In the genomic region with DNA sequence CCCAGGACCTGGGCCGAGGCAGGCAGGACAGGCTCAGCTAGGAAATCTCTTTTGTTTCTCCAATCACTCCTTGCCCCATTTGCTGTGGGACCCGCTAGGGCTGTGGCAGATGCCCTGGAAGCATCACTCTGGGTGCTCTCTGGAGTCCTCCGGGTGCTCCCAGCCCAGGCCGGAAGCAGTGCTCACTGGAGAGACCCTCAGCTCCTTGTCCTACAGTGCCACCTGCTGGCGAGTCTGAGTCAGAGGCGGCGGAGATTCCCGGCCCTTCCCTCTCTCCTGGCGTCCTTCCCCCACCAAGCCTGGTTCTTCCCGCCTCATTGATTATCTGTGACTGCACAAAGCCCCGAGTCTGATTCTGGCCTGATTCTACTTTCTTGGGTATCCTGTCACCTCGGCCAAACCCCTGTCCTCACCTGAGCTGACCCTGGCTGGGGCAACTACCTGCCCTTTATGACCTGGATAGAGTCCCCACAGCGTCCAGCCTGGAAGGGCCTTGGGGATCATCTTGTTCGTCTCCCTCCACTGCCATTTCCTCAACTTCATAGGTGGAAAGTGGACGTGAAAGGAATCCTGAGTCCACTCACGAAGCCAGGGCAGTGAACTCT, we compare ENCODE assay signal across 8 cellular contexts. TPM values are rescaled to one million over a fixed set of nuclear protein-coding genes. Genes with fewer than 3 reads are reported as not detected.
DNase-seq lines count a peak whose midpoint lies in the region; ATAC-seq and TF ChIP-seq lines count a peak whose summit lies in the region.

No MANE protein-coding gene starts in this region.

- H3K4me3 ChIP-seq in AG10803 (ENCODE audit: low read length), result no peak overlapping the region
- H3K4me3 ChIP-seq in epithelial cell of esophagus (ENCODE audit: low read length), result no peak overlapping the region
- no peak overlapping the region for H3K4me3 ChIP-seq in tibial artery

- TF ChIP-seq CTCF in AG10803 (conservative IDR thresholded peaks at IDR 0.05; ENCODE audit: low read length), result peak; percentile 77
- peak; percentile 74 for TF ChIP-seq CTCF in GM13977 (IDR thresholded peaks at IDR 0.05; ENCODE audit: extremely low read depth, insufficient read depth, missing control alignments)
- TF ChIP-seq CTCF in epithelial cell of esophagus (IDR thresholded peaks at IDR 0.05; ENCODE audit: insufficient read depth, low read depth, low read length, missing control alignments), result peak; percentile 77
- TF ChIP-seq CTCF in natural killer cell (IDR thresholded peaks at IDR 0.05), result peak; percentile 70
- peak; percentile 25 to 38 for TF ChIP-seq CTCF in tibial artery (IDR thresholded peaks at IDR 0.05)

- no peak overlapping the region for H3K27ac ChIP-seq in tibial artery

- H3K36me3 ChIP-seq in tibial artery, result no peaks in the 10 kb centered on the region

- peaks cover 0 to 5% of the 10 kb centered on the region in 2 donors for H3K4me1 Mint-ChIP-seq in natural killer cell

- H3K4me1 ChIP-seq in tibial artery, result peaks cover 0 to under 1% (median 0%) of the 10 kb centered on the region in 4 donors

- intact Hi-C loops in natural killer cell (cut with micrococcal nuclease) (loop anchor here (1.0 kb wide), 2 partner anchors 40 to 164 kb away; no protein-coding TSS in a partner anchor), tibial artery (cut with DNase I; ENCODE audit: low total_unique reads) (no loop called here)

- ATAC-seq in natural killer cell (peak; percentile 62 to 93 (median 85)), GM21526 (IDR thresholded peaks at IDR 0.05; ENCODE audit: low FRiP score, unreplicated experiment) (no peak)

- DNase-seq in AG10803 (ENCODE audit: low read depth), result peak; percentile 64
- DNase-seq in GM13977 (ENCODE audit: low spot score), result peak; percentile 80
- DNase-seq in NCI-H2196 treated with DMSO at 0.1 percent for 48 hours (lab: John Stamatoyannopoulos, UW; ENCODE audit: unreplicated experiment), result peak; percentile 76
- DNase-seq in activated CD4-positive, alpha-beta T cell treated with anti-CD3 and anti-CD28 coated beads for 48 hours, result peak; percentile 67
- peak; percentile 74 for DNase-seq in epithelial cell of esophagus (ENCODE audit: low read depth)
- peak; percentile 49 for DNase-seq in natural killer cell
- DNase-seq in tibial artery, result peak in 1 of 2 donors; percentile 33

- H3K27ac Mint-ChIP-seq in natural killer cell, result no peak overlapping the region

- no peak overlapping the region for H3K4me3 Mint-ChIP-seq in natural killer cell

- H3K27me3 Mint-ChIP-seq in natural killer cell (ENCODE audit: low read depth in 2 of 2), result peaks cover 51 to 72% of the 10 kb centered on the region in 2 donors

- H3K36me3 Mint-ChIP-seq in natural killer cell, result no peaks in the 10 kb centered on the region

- H3K9me3 ChIP-seq in tibial artery, result no peaks in the 10 kb centered on the region

- no peaks in the 10 kb centered on the region for H3K9me3 Mint-ChIP-seq in natural killer cell

- in situ Hi-C loops in GM13977 (cut with MboI; ENCODE audit: low pct_unique_long_range_greater_than_20kb, low sequenced_read_pairs, unreplicated experiment), result no loop called here

- H3K27me3 ChIP-seq in tibial artery, result peaks cover 0 to 90% of the 10 kb centered on the region in 2 donors

RNA-seq across cellular contexts. Expression of gene BARHL1, which starts 7.3 kb away (rescaled TPM):
- total RNA-seq in natural killer cell, result not detected
